10 cellular contexts compared by ENCODE assay signal in genomic region chr2:201150454-201151020, GRCh38. TPM values are rescaled to one million over a fixed set of nuclear protein-coding genes. Genes with fewer than 3 reads are reported as not detected.
DNase-seq lines count a peak whose midpoint lies in the region; ATAC-seq and TF ChIP-seq lines count a peak whose summit lies in the region.
"Had no signal": no experiment of that assay in that cellular context is flagged by ENCODE, and none has a peak within 500 bp of the region (broad histone marks: within the 10 kb centered on the region; RNA-seq: fewer than 3 reads in every experiment).

No MANE protein-coding gene starts in this region.

- H4K20me1 ChIP-seq in BLaER1 treated with 17β-estradiol and CSF1 and Interleukin-3, amounts not matched to agents 10 nM and 100 nM, result peaks cover 0 to 15% (median 0%) of the 10 kb centered on the region in 11 experiments; a peak in 2 of 22 replicates

- H3K36me3 ChIP-seq in BLaER1 treated with 17β-estradiol and CSF1 and Interleukin-3, amounts not matched to agents 10 nM and 100 nM, result peaks cover 31 to 84% (median 57%) of the 10 kb centered on the region in 11 experiments
- H3K36me3 ChIP-seq in Peyer's patch, result peaks cover 0 to 62% (median 2%) of the 10 kb centered on the region in 3 donors
- H3K36me3 ChIP-seq in effector memory CD4-positive, alpha-beta T cell (ENCODE audit: control insufficient read depth, insufficient read depth, low read length), result peaks cover 64% of the 10 kb centered on the region

- H3K4me1 ChIP-seq in BLaER1 treated with 17β-estradiol and CSF1 and Interleukin-3, amounts not matched to agents 10 nM and 100 nM, result peaks cover 0 to 86% (median 15%) of the 10 kb centered on the region in 10 experiments; a peak in 14 of 20 replicates
- H3K4me1 ChIP-seq in Peyer's patch, result peaks cover 0 to 46% (median 2%) of the 10 kb centered on the region in 4 donors
- peaks cover 4% of the 10 kb centered on the region for H3K4me1 ChIP-seq in effector memory CD4-positive, alpha-beta T cell (ENCODE audit: control insufficient read depth, insufficient read depth, low read length, poor library complexity, severe bottlenecking)

- H3K27ac ChIP-seq in BLaER1 treated with 17β-estradiol and CSF1 and Interleukin-3, amounts not matched to agents 10 nM and 100 nM, result peak overlapping the region in 9 of 11 experiments; percentile 18 to 76 (median 62); a peak in 16 of 22 replicates
- peak overlapping the region; percentile 57 to 87 (median 75) for H3K27ac ChIP-seq in Peyer's patch
- peak overlapping the region; percentile 47 for H3K27ac ChIP-seq in effector memory CD4-positive, alpha-beta T cell (ENCODE audit: insufficient read depth, low read length, poor library complexity, severe bottlenecking)

- no peaks in the 10 kb centered on the region for H3K27me3 ChIP-seq in BLaER1 treated with 17β-estradiol and CSF1 and Interleukin-3, amounts not matched to agents 10 nM and 100 nM
- no peaks in the 10 kb centered on the region for H3K27me3 ChIP-seq in Peyer's patch
- H3K27me3 ChIP-seq in effector memory CD4-positive, alpha-beta T cell (replicated peaks; ENCODE audit: control insufficient read depth, insufficient read depth, low read length, poor library complexity, severe bottlenecking), result no peaks in the 10 kb centered on the region

- H3K27me3 Mint-ChIP-seq in osteocyte (ENCODE audit: unreplicated experiment), result no peaks in the 10 kb centered on the region

- H3K9me3 ChIP-seq in BLaER1 treated with 17β-estradiol and CSF1 and Interleukin-3, amounts not matched to agents 10 nM and 100 nM (replicated peaks in 1 of 11), result no peaks in the 10 kb centered on the region
- no peaks in the 10 kb centered on the region for H3K9me3 ChIP-seq in Peyer's patch
- H3K9me3 ChIP-seq in effector memory CD4-positive, alpha-beta T cell (ENCODE audit: control insufficient read depth, low read length), result no peaks in the 10 kb centered on the region

- H3K9me3 Mint-ChIP-seq in osteocyte (ENCODE audit: unreplicated experiment), result no peaks in the 10 kb centered on the region
- H3K9me3 Mint-ChIP-seq: GM23338 had no signal

- ATAC-seq in HG03432 (IDR thresholded peaks at IDR 0.05; ENCODE audit: unreplicated experiment) (no peak), GM21515 (IDR thresholded peaks at IDR 0.05; ENCODE audit: unreplicated experiment) (no peak)
- ATAC-seq: GM23338 had no signal

- peak overlapping the region; percentile 98 for H3K27ac Mint-ChIP-seq in osteocyte (ENCODE audit: unreplicated experiment)

- peak overlapping the region in 4 of 11 experiments; percentile 17 to 62 (median 25); a peak in 3 of 22 replicates for H3K9ac ChIP-seq in BLaER1 treated with 17β-estradiol and CSF1 and Interleukin-3, amounts not matched to agents 10 nM and 100 nM

- no peak overlapping the region for H3K4me3 Mint-ChIP-seq in osteocyte (ENCODE audit: unreplicated experiment)
- H3K4me3 Mint-ChIP-seq: GM23338 had no signal

- DNase-seq in Peyer's patch, result no peak
- no peak for DNase-seq in effector memory CD4-positive, alpha-beta T cell
- DNase-seq in osteocyte (ENCODE audit: extremely low spot score, unreplicated experiment), result no peak
- no peak for DNase-seq in epidermal melanocyte (ENCODE audit: insufficient read length, low spot score)
- DNase-seq in effector CD4-positive, alpha-beta T cell, result no peak
- DNase-seq: NCI-H526 treated with DMSO at 0.1 percent for 48 hours had no signal

- H3K4me3 ChIP-seq in BLaER1 treated with 17β-estradiol and CSF1 and Interleukin-3, amounts not matched to agents 10 nM and 100 nM, result no peak overlapping the region
- no peak overlapping the region for H3K4me3 ChIP-seq in Peyer's patch
- no peak overlapping the region for H3K4me3 ChIP-seq in effector memory CD4-positive, alpha-beta T cell (ENCODE audit: insufficient read depth, low read depth, low read length, poor library complexity, severe bottlenecking)
- H3K4me3 ChIP-seq: GM23338 had no signal

- H3K36me3 Mint-ChIP-seq in osteocyte (ENCODE audit: unreplicated experiment), result peaks cover 9% of the 10 kb centered on the region

- no peak for TF ChIP-seq POLR2A in Peyer's patch (IDR thresholded peaks at IDR 0.05)

- H3K4me2 ChIP-seq in BLaER1 treated with 17β-estradiol and CSF1 and Interleukin-3, amounts not matched to agents 10 nM and 100 nM, result peak overlapping the region in 7 of 11 experiments; percentile 33 to 86 (median 60); a peak in 12 of 22 replicates
- H3K4me2 ChIP-seq: GM23338 had no signal

- TF ChIP-seq CTCF in Peyer's patch (IDR thresholded peaks at IDR 0.05) (no peak), osteocyte (IDR thresholded peaks at IDR 0.05) (no peak)

- peaks cover 37% of the 10 kb centered on the region for H3K4me1 Mint-ChIP-seq in osteocyte (ENCODE audit: unreplicated experiment)

RNA-seq across cellular contexts. Expression of gene CASP10, which starts 32.4 kb away (rescaled TPM):
- 10 to 100 TPM; 38.2 to 71.1 (median 46.2) TPM for total RNA-seq in Peyer's patch
- 0.35 TPM in 1 of 2 replicates, not detected in the other for total RNA-seq in osteocyte

RNA-seq across cellular contexts. Expression of gene CFLAR, which starts 34.6 kb away (rescaled TPM):
- 100 to 1,000 TPM; 157 to 526 (median 297) TPM for total RNA-seq in Peyer's patch
- total RNA-seq in osteocyte, result 45.8 and 48.1 TPM in 2 replicates

Comparison
In these comparisons a context has a peak if more than half of its experiments do, and no peak if none do; other contexts are left out.
1. RNA of gene CASP10, which starts 32.4 kb away (total RNA-seq): 38.2 to 71.1 TPM in Peyer's patch; 0.35 TPM in osteocyte; every median in the first group is over 10 times any median in the second.
2. Peak in every context shown above with its lines, with median percentiles within 50 percentile points of each other: H3K27ac ChIP-seq.